In genomic region chr1:206111528-206111927, GRCh38 we compare ENCODE assay signal across 26 cellular contexts. TPM values are rescaled to one million over a fixed set of nuclear protein-coding genes. Genes with fewer than 3 reads are reported as not detected.
"Had no signal": no experiment of that assay in that cellular context is flagged by ENCODE, and none has a peak within 500 bp of the region (broad histone marks: within the 10 kb centered on the region; RNA-seq: fewer than 3 reads in every experiment).

No MANE protein-coding gene starts in this region.

- DNase-seq: activated B cell treated with CpG ODN at 0.5 μM for 24 hours; activated CD4-positive, alpha-beta memory T cell treated with anti-CD3 and anti-CD28 coated beads for 36 hours; activated CD4-positive, alpha-beta T cell treated with anti-CD3 and anti-CD28 coated beads for 4 hours; activated effector memory CD4-positive, alpha-beta T cell treated with Interleukin-2 at 50 U/mL for 16 hours; activated naive CD4-positive, alpha-beta T cell treated with anti-CD3 and anti-CD28 coated beads, Interleukin-2, amount 50 U/mL, for 16 hours; activated T-cell treated with anti-CD3 and anti-CD28 coated beads, Interleukin-2, amount 50 U/mL, for 4 hours; effector memory CD8-positive, alpha-beta T cell; left ventricle myocardium inferior; mesenchymal stem cell; mucosa of descending colon; naive B cell; ovary; sigmoid colon; stimulated activated CD4-positive, alpha-beta T cell treated with anti-CD3 and anti-CD28 coated beads, Interleukin-4, amount 100 ng/mL, for 4 hours; upper lobe of right lung had no signal

- H3K27ac Mint-ChIP-seq: activated B cell treated with CpG ODN at 0.5 μM for 24 hours; activated CD4-positive, alpha-beta memory T cell treated with anti-CD3 and anti-CD28 coated beads for 36 hours; dendritic cell treated with granulocyte-macrophage colony-stimulating factor and Interleukin-4, amounts not matched to agents 40 ng/mL and 50 ng/mL, for 4 days; effector memory CD8-positive, alpha-beta T cell; naive B cell; neural progenitor cell; stimulated activated memory B cell treated with anti-CD40 and anti-IgM and Interleukin-4, amounts not matched to agents 10 μg/mL and 1 μg/mL and 100 μg/mL, for 72 hours; T-helper 2 cell treated with Interferon-gamma antibody and Interleukin-4, amounts not matched to agents 5 μg/mL and 100 μg/mL, for 36 hours had no signal

- H3K27ac ChIP-seq: ascending aorta, left ventricle myocardium inferior, neural progenitor cell, ovary, sigmoid colon, thoracic aorta, upper lobe of right lung had no signal

- H3K27me3 Mint-ChIP-seq: activated B cell treated with CpG ODN at 0.5 μM for 24 hours had no signal

- H3K9me3 Mint-ChIP-seq: activated B cell treated with CpG ODN at 0.5 μM for 24 hours; activated CD4-positive, alpha-beta memory T cell treated with anti-CD3 and anti-CD28 coated beads for 36 hours; activated T-cell treated with anti-CD3 and anti-CD28 coated beads, Interleukin-2, amount 50 U/mL, for 4 hours; dendritic cell treated with granulocyte-macrophage colony-stimulating factor and Interleukin-4, amounts not matched to agents 40 ng/mL and 50 ng/mL, for 4 days; effector memory CD8-positive, alpha-beta T cell; naive B cell; neural progenitor cell; stimulated activated memory B cell treated with anti-CD40 and anti-IgM and Interleukin-4, amounts not matched to agents 10 μg/mL and 1 μg/mL and 100 μg/mL, for 72 hours; T-helper 2 cell treated with Interferon-gamma antibody and Interleukin-4, amounts not matched to agents 5 μg/mL and 100 μg/mL, for 36 hours had no signal

- FAIRE-seq: frontal cortex, TTC549 had no signal

- H3K9me3 ChIP-seq: ascending aorta, left ventricle myocardium inferior, mucosa of descending colon, ovary, sigmoid colon, thoracic aorta, upper lobe of right lung had no signal

- H2AFZ ChIP-seq: neural progenitor cell had no signal

- H3K4me1 ChIP-seq: ascending aorta, left ventricle myocardium inferior, neural progenitor cell, sigmoid colon, upper lobe of right lung had no signal

- ATAC-seq: activated T-cell treated with anti-CD3 and anti-CD28 coated beads, Interleukin-2, amount 50 U/mL, for 4 hours; effector memory CD8-positive, alpha-beta T cell; mucosa of descending colon; stimulated activated memory B cell treated with anti-CD40 and anti-IgM and Interleukin-4, amounts not matched to agents 10 μg/mL and 1 μg/mL and 100 μg/mL, for 72 hours; upper lobe of right lung had no signal

- H3K4me3 Mint-ChIP-seq: activated B cell treated with CpG ODN at 0.5 μM for 24 hours; activated CD4-positive, alpha-beta memory T cell treated with anti-CD3 and anti-CD28 coated beads for 36 hours; activated T-cell treated with anti-CD3 and anti-CD28 coated beads, Interleukin-2, amount 50 U/mL, for 4 hours; dendritic cell treated with granulocyte-macrophage colony-stimulating factor and Interleukin-4, amounts not matched to agents 40 ng/mL and 50 ng/mL, for 4 days; effector memory CD8-positive, alpha-beta T cell; naive B cell; neural progenitor cell; stimulated activated memory B cell treated with anti-CD40 and anti-IgM and Interleukin-4, amounts not matched to agents 10 μg/mL and 1 μg/mL and 100 μg/mL, for 72 hours; T-helper 2 cell treated with Interferon-gamma antibody and Interleukin-4, amounts not matched to agents 5 μg/mL and 100 μg/mL, for 36 hours had no signal

- H3K36me3 Mint-ChIP-seq: activated CD4-positive, alpha-beta memory T cell treated with anti-CD3 and anti-CD28 coated beads for 36 hours; naive B cell; neural progenitor cell; stimulated activated memory B cell treated with anti-CD40 and anti-IgM and Interleukin-4, amounts not matched to agents 10 μg/mL and 1 μg/mL and 100 μg/mL, for 72 hours had no signal

- H3K36me3 ChIP-seq: ascending aorta, left ventricle myocardium inferior, neural progenitor cell, ovary, sigmoid colon, thoracic aorta, upper lobe of right lung had no signal

- H3K4me3 ChIP-seq: ascending aorta, left ventricle myocardium inferior, mucosa of descending colon, neural progenitor cell, ovary, sigmoid colon, thoracic aorta, upper lobe of right lung had no signal

- H3K4me2 ChIP-seq: neural progenitor cell had no signal

- H3K27me3 ChIP-seq: ascending aorta, ovary, upper lobe of right lung had no signal

RNA-seq across cellular contexts. Expression of gene AVPR1B, which starts 5.7 kb away (rescaled TPM):
- total RNA-seq: activated B cell treated with CpG ODN at 0.5 μM for 24 hours; activated CD4-positive, alpha-beta memory T cell treated with anti-CD3 and anti-CD28 coated beads for 36 hours; activated T-cell treated with anti-CD3 and anti-CD28 coated beads, Interleukin-2, amount 50 U/mL, for 4 hours; ascending aorta; cerebellum; frontal cortex; kidney epithelial cell; left ventricle myocardium inferior; ovary; pulmonary artery endothelial cell; thoracic aorta; upper lobe of right lung had no signal
- polyA plus RNA-seq: ovary had no signal

RNA-seq across cellular contexts. Expression of gene RHEX, which starts 58.6 kb away (rescaled TPM):
- total RNA-seq: activated CD4-positive, alpha-beta memory T cell treated with anti-CD3 and anti-CD28 coated beads for 36 hours; activated T-cell treated with anti-CD3 and anti-CD28 coated beads, Interleukin-2, amount 50 U/mL, for 4 hours; cerebellum; pulmonary artery endothelial cell had no signal
